Comparison of ENCODE assay signal across 17 cellular contexts in the genomic region with DNA sequence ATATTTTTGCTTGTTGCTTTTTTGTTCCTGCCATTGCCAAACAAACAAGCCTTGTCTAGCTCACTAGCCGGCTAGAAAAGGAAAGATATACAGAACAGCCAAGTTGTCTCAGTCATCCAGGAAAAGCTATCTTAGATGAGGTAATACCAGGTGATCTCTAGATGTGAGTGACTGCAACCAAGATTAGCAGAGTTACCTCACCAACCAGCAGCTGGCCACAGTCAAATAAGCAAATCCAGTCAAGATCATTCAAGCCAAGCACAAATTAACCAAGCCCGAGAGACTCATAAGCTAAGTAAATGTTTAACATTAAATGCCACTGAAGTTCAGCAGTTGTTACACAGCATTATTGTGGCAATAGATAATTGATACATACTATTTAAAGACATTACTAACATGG.
A peak's percentile ranks its signal among the peaks of the same experiment; 100 is the strongest.
DNase-seq lines count a peak whose midpoint lies in the region; ATAC-seq and TF ChIP-seq lines count a peak whose summit lies in the region.
"Had no signal": no experiment of that assay in that cellular context is flagged by ENCODE, and none has a peak within 500 bp of the region (broad histone marks: within the 10 kb centered on the region; RNA-seq: fewer than 3 reads in every experiment).

No MANE protein-coding gene starts in this region.

- no peak overlapping the region for H3K27ac Mint-ChIP-seq in effector memory CD8-positive, alpha-beta T cell
- H3K27ac Mint-ChIP-seq: natural killer cell treated with Interleukin-12 subunit alpha and Interleukin-12 subunit beta and Interleukin-15 and Interleukin-18, amount 100 ng/mL, for 72 hours had no signal

- no peaks in the 10 kb centered on the region for H3K27me3 ChIP-seq in psoas muscle (ENCODE audit: insufficient read depth in 3 of 3, low read length in 2 of 3)
- H3K27me3 ChIP-seq: Peyer's patch, spleen had no signal

- H3K36me3 ChIP-seq in psoas muscle (ENCODE audit: insufficient read depth in 1 of 2, low read depth in 1 of 2): peaks cover 0 to 6% of the 10 kb centered on the region in 2 donors
- H3K36me3 ChIP-seq: Peyer's patch had no signal

- no peaks in the 10 kb centered on the region for H3K9me3 Mint-ChIP-seq in effector memory CD8-positive, alpha-beta T cell
- H3K9me3 Mint-ChIP-seq: central memory CD8-positive, alpha-beta T cell; natural killer cell treated with Interleukin-12 subunit alpha and Interleukin-12 subunit beta and Interleukin-15 and Interleukin-18, amount 100 ng/mL, for 72 hours had no signal

- TF ChIP-seq CTCF in psoas muscle (IDR thresholded peaks at IDR 0.05): no peak

- intact Hi-C loops in psoas muscle (cut with DNase I): no loop called here

- H3K36me3 Mint-ChIP-seq in effector memory CD8-positive, alpha-beta T cell (ENCODE audit: insufficient read depth): peaks cover 6% of the 10 kb centered on the region

- H3K27me3 Mint-ChIP-seq in effector memory CD8-positive, alpha-beta T cell: no peaks in the 10 kb centered on the region
- H3K27me3 Mint-ChIP-seq: central memory CD8-positive, alpha-beta T cell; natural killer cell treated with Interleukin-12 subunit alpha and Interleukin-12 subunit beta and Interleukin-15 and Interleukin-18, amount 100 ng/mL, for 72 hours had no signal

- DNase-seq in NCI-H526 (lab: John Stamatoyannopoulos, UW): peak; percentile 5 to 13
- no peak for DNase-seq in NCI-H526 treated with DMSO at 0.1 percent for 48 hours (lab: John Stamatoyannopoulos, UW)
- peak; percentile 0 for DNase-seq in NCI-H82 treated with DMSO at 0.1 percent for 48 hours (lab: John Stamatoyannopoulos, UW; ENCODE audit: unreplicated experiment)
- no peak for DNase-seq in psoas muscle
- DNase-seq in effector memory CD8-positive, alpha-beta T cell: no peak
- DNase-seq in hippocampal formation (lab: John Stamatoyannopoulos, UW): no peak
- no peak for DNase-seq in HCEC 1CT
- DNase-seq: activated T-cell treated with anti-CD3 and anti-CD28 coated beads for 4 hours, DMS153, head of caudate nucleus, NCI-H2029 treated with DMSO at 0.1 percent for 48 hours, Peyer's patch, spleen had no signal

- H3K27ac ChIP-seq in psoas muscle: peak overlapping the region; percentile 47
- H3K27ac ChIP-seq: 22Rv1, Peyer's patch, spleen had no signal

- ATAC-seq in HG03045 (IDR thresholded peaks at IDR 0.05; ENCODE audit: unreplicated experiment) (peak; percentile 67), psoas muscle (peak in 3 of 4 donors; percentile 68 to 90 (median 89))
- no peak for ATAC-seq in effector memory CD8-positive, alpha-beta T cell (replicated peaks)
- ATAC-seq: natural killer cell treated with Interleukin-12 subunit alpha and Interleukin-12 subunit beta and Interleukin-15 and Interleukin-18, amount 100 ng/mL, for 72 hours had no signal

- 18 to 58% (median 38%) methylated on average over 2 of the region's 2 CpGs for WGBS in psoas muscle, 3 donors

- H3K9me3 ChIP-seq in psoas muscle: no peaks in the 10 kb centered on the region
- H3K9me3 ChIP-seq: Peyer's patch, spleen had no signal

- H3K4me1 ChIP-seq in psoas muscle: no peaks in the 10 kb centered on the region
- H3K4me1 ChIP-seq: Peyer's patch, spleen had no signal

- H3K4me3 Mint-ChIP-seq in effector memory CD8-positive, alpha-beta T cell: no peak overlapping the region
- H3K4me3 Mint-ChIP-seq: central memory CD8-positive, alpha-beta T cell; natural killer cell treated with Interleukin-12 subunit alpha and Interleukin-12 subunit beta and Interleukin-15 and Interleukin-18, amount 100 ng/mL, for 72 hours had no signal

- H3K4me3 ChIP-seq in psoas muscle: no peak overlapping the region
- H3K4me3 ChIP-seq: Peyer's patch, spleen had no signal

- peaks cover 0 to 10% of the 10 kb centered on the region in 2 donors for H3K4me1 Mint-ChIP-seq in effector memory CD8-positive, alpha-beta T cell (ENCODE audit: low read depth in 2 of 2)

Comparison
In these comparisons a context has a peak if more than half of its experiments do, and no peak if none do; other contexts are left out.
1. DNase-seq: peak in NCI-H526 (2 of 2) and NCI-H82 treated with DMSO at 0.1 percent for 48 hours (single experiment); none in NCI-H526 treated with DMSO at 0.1 percent for 48 hours (single experiment), psoas muscle (0 of 2), effector memory CD8-positive, alpha-beta T cell (0 of 3), hippocampal formation (0 of 2) and HCEC 1CT (single experiment).